ENCODE assay signal across 12 cellular contexts in genomic region chr1:41498391-41498790, GRCh38. TPM values are rescaled to one million over a fixed set of nuclear protein-coding genes. Genes with fewer than 3 reads are reported as not detected.
DNase-seq lines count a peak whose midpoint lies in the region; ATAC-seq, FAIRE-seq and TF ChIP-seq lines count a peak whose summit lies in the region.
"Had no signal": no experiment of that assay in that cellular context is flagged by ENCODE, and none has a peak within 500 bp of the region (broad histone marks: within the 10 kb centered on the region; RNA-seq: fewer than 3 reads in every experiment).

No MANE protein-coding gene starts in this region.

- H3K4me1 Mint-ChIP-seq in astrocyte (ENCODE audit: low read depth, unreplicated experiment), result peaks cover 24% of the 10 kb centered on the region

- H3K79me2 ChIP-seq in astrocyte (ENCODE audit: insufficient read depth, low read length), result no peaks in the 10 kb centered on the region

- TF ChIP-seq CTCF in astrocyte (IDR thresholded peaks at IDR 0.05; ENCODE audit: insufficient read depth, low read depth, low read length) (no peak), lower lobe of right lung (IDR thresholded peaks at IDR 0.05) (no peak), transverse colon (IDR thresholded peaks at IDR 0.05) (no peak)

- ATAC-seq in lower lobe of right lung (no peak), HG03520 (IDR thresholded peaks at IDR 0.05; ENCODE audit: unreplicated experiment) (no peak), HG03039 (IDR thresholded peaks at IDR 0.05; ENCODE audit: unreplicated experiment) (no peak), GM18498 (IDR thresholded peaks at IDR 0.05; ENCODE audit: unreplicated experiment) (no peak)
- ATAC-seq: activated T-cell treated with anti-CD3 and anti-CD28 coated beads, Interleukin-2, amount 50 U/mL, for 4 hours; WTC11 had no signal

- H3K36me3 Mint-ChIP-seq in astrocyte (ENCODE audit: low read depth, unreplicated experiment), result no peaks in the 10 kb centered on the region
- H3K36me3 Mint-ChIP-seq: WTC11 had no signal

- peaks cover 2% of the 10 kb centered on the region for H3K9me3 Mint-ChIP-seq in astrocyte (ENCODE audit: unreplicated experiment)
- H3K9me3 Mint-ChIP-seq: activated T-cell treated with anti-CD3 and anti-CD28 coated beads, Interleukin-2, amount 50 U/mL, for 4 hours; WTC11 had no signal

- H2AFZ ChIP-seq in astrocyte (ENCODE audit: low read depth, low read length), result no peak overlapping the region

- peaks cover 51% of the 10 kb centered on the region for H3K4me1 ChIP-seq in astrocyte (ENCODE audit: insufficient read depth, low read length)
- H3K4me1 ChIP-seq in lower lobe of right lung, result peaks cover 49% of the 10 kb centered on the region
- peaks cover 39 to 63% (median 54%) of the 10 kb centered on the region in 4 donors for H3K4me1 ChIP-seq in transverse colon

- TF ChIP-seq POLR2A in transverse colon (IDR thresholded peaks at IDR 0.05), result no peak

- in situ Hi-C loops in transverse colon (cut with MboI; ENCODE audit: low pct_ligation_motif_present in 1 of 4, low pct_unique_long_range_greater_than_20kb in 1 of 4, low sequenced_read_pairs in 3 of 4), result no loop called here

- intact Hi-C loops in lower lobe of right lung (cut with DNase I) (no loop called here), transverse colon (cut with DNase I; ENCODE audit: low total_unique reads) (no loop called here)

- peaks cover 7% of the 10 kb centered on the region for H3K27me3 Mint-ChIP-seq in astrocyte (ENCODE audit: low read depth, unreplicated experiment)

- 79% methylated on average over 5 of the region's 5 CpGs; no CpG with 5 or more reads in 1 of the 2 donors for WGBS in transverse colon (ENCODE audit: low coverage in 1 of 2), 2 donors

- no peaks in the 10 kb centered on the region for H3K9me3 ChIP-seq in astrocyte (ENCODE audit: insufficient read depth, low read depth, low read length)
- H3K9me3 ChIP-seq in lower lobe of right lung, result no peaks in the 10 kb centered on the region
- no peaks in the 10 kb centered on the region for H3K9me3 ChIP-seq in transverse colon

- no peak for FAIRE-seq in astrocyte (lab: Jason Lieb, UNC)
- FAIRE-seq: endometrium had no signal

- H3K27me3 ChIP-seq in astrocyte (ENCODE audit: insufficient read depth, low read length) (no peaks in the 10 kb centered on the region), lower lobe of right lung (ENCODE audit: low read depth) (no peaks in the 10 kb centered on the region), transverse colon (peaks cover 13% of the 10 kb centered on the region)

- DNase-seq in DMS53 (lab: John Stamatoyannopoulos, UW), result peak; percentile 25
- no peak for DNase-seq in DMS53 treated with DMSO at 0.1 percent for 48 hours (lab: John Stamatoyannopoulos, UW; ENCODE audit: unreplicated experiment)
- no peak for DNase-seq in astrocyte (ENCODE audit: low read depth)
- DNase-seq in lower lobe of right lung, result no peak
- DNase-seq in transverse colon, result no peak
- DNase-seq: 8988T; activated T-cell treated with anti-CD3 and anti-CD28 coated beads, Interleukin-2, amount 50 U/mL, for 4 hours had no signal

- H3K4me3 ChIP-seq in astrocyte (ENCODE audit: insufficient read depth, low read depth, low read length) (no peak overlapping the region), lower lobe of right lung (no peak overlapping the region), transverse colon (no peak overlapping the region)

- peak overlapping the region; percentile 28 for H3K4me2 ChIP-seq in astrocyte (ENCODE audit: low read length)

- H4K20me1 ChIP-seq in astrocyte (ENCODE audit: insufficient read depth, low read length), result no peaks in the 10 kb centered on the region

- peak overlapping the region; percentile 26 for H3K27ac Mint-ChIP-seq in astrocyte (ENCODE audit: unreplicated experiment)
- H3K27ac Mint-ChIP-seq: WTC11 had no signal

- H3K9ac ChIP-seq in astrocyte (ENCODE audit: low read length), result no peak overlapping the region

- H3K4me3 Mint-ChIP-seq in astrocyte (ENCODE audit: unreplicated experiment), result no peak overlapping the region
- H3K4me3 Mint-ChIP-seq: WTC11 had no signal

- no peak for TF ChIP-seq EP300 in transverse colon (IDR thresholded peaks at IDR 0.05; ENCODE audit: low read depth)

- H3K36me3 ChIP-seq in astrocyte (ENCODE audit: insufficient read depth, low read length) (no peaks in the 10 kb centered on the region), lower lobe of right lung (no peaks in the 10 kb centered on the region), transverse colon (no peaks in the 10 kb centered on the region)

- no peak overlapping the region for H3K27ac ChIP-seq in astrocyte (ENCODE audit: low read depth, low read length)
- peak overlapping the region; percentile 91 for H3K27ac ChIP-seq in lower lobe of right lung
- peak overlapping the region; percentile 6 to 85 (median 78) for H3K27ac ChIP-seq in transverse colon

RNA-seq across cellular contexts. Expression of gene EDN2, which starts 13.9 kb away (rescaled TPM):
- 0.45 TPM in 1 of 2 replicates, not detected in the other for total RNA-seq in astrocyte
- total RNA-seq in lower lobe of right lung, result 2.1 TPM
- 10 to 100 TPM in 2 of 4 donors, 1 to 10 TPM in 2; 3.8 to 15.7 (median 10.3) TPM for total RNA-seq in transverse colon
- total RNA-seq: activated T-cell treated with anti-CD3 and anti-CD28 coated beads, Interleukin-2, amount 50 U/mL, for 4 hours had no signal
